16 cellular contexts compared by ENCODE assay signal in genomic region chr7:130367088-130367755, GRCh38. TPM values are rescaled to one million over a fixed set of nuclear protein-coding genes. Genes with fewer than 3 reads are reported as not detected.
DNase-seq lines count a peak whose midpoint lies in the region; ATAC-seq, FAIRE-seq and TF ChIP-seq lines count a peak whose summit lies in the region.
"Had no signal": no experiment of that assay in that cellular context is flagged by ENCODE, and none has a peak within 500 bp of the region (broad histone marks: within the 10 kb centered on the region; RNA-seq: fewer than 3 reads in every experiment).

No MANE protein-coding gene starts in this region.

- no peak overlapping the region for H4K91ac ChIP-seq in H1 (replicated peaks; ENCODE audit: insufficient read length, low read length)

- no peak overlapping the region for H3K14ac ChIP-seq in H1 (ENCODE audit: insufficient read length)

- H3K56ac ChIP-seq in H1 (replicated peaks; ENCODE audit: insufficient read length, low read depth, low read length) = no peak overlapping the region

- no peak overlapping the region for H3K4me2 ChIP-seq in H1 (ENCODE audit: insufficient read depth in 1 of 2, low read depth in 2 of 2, low read length in 2 of 2)
- no peak overlapping the region for H3K4me2 ChIP-seq in GM23248 (ENCODE audit: unreplicated experiment)

- H3K4me1 ChIP-seq in H1 (replicated peaks in 1 of 4; ENCODE audit: control insufficient read depth in 3 of 4, insufficient read depth in 4 of 4, low read length in 3 of 4) = peaks cover 0 to 6% (median 0%) of the 10 kb centered on the region in 4 experiments; a peak in 2 of 7 replicates
- peaks cover 14 to 84% (median 53%) of the 10 kb centered on the region in 5 donors for H3K4me1 ChIP-seq in subcutaneous abdominal adipose tissue (ENCODE audit: control insufficient read depth in 5 of 5, insufficient read depth in 5 of 5, low read length in 5 of 5)
- peaks cover 76% of the 10 kb centered on the region for H3K4me1 ChIP-seq in GM23248 (ENCODE audit: insufficient read depth)
- H3K4me1 ChIP-seq: parathyroid adenoma had no signal

- CTCF ChIA-PET in T-cell (lab: Charles Lee) (interaction anchor here in 1 of 2 donors (0.6 kb wide), 1 partner anchor 574 kb away, joined by 4 read pairs; no protein-coding TSS in a partner anchor), H1 (lab: Charles Lee; ENCODE audit: partially characterized antibody) (interaction anchor here (0.7 to 11.6 kb wide), 2 partner anchors 12 to 94 kb away, joined by 4 to 59 read pairs; partner anchors contain the start of gene CPA1)

- no peaks in the 10 kb centered on the region for H3K27me3 Mint-ChIP-seq in T-cell

- no peaks in the 10 kb centered on the region for H3K23me2 ChIP-seq in H1 (ENCODE audit: low read depth, low read length)

- DNase-seq in stimulated activated CD4-positive, alpha-beta T cell treated with anti-CD3 and anti-CD28 coated beads, Interleukin-2, amount 100 ng/mL, for 4 hours (ENCODE audit: low read depth) = peak; percentile 10
- no peak for DNase-seq in stimulated activated CD4-positive, alpha-beta T cell treated with anti-CD3 and anti-CD28 coated beads, Interleukin-15, amount 100 ng/mL, for 24 hours
- DNase-seq in T-cell = peak in 30 of 34 experiments; percentile 5 to 68 (median 30)
- DNase-seq in H1 (ENCODE audit: low read depth in 1 of 2, low spot score in 2 of 2) = no peak
- no peak for DNase-seq in GM23248
- DNase-seq in NCI-H69 (lab: John Stamatoyannopoulos, UW) = no peak
- no peak for DNase-seq in iPS-NIHi7 (ENCODE audit: extremely low spot score)
- DNase-seq: aorta, BE2C, H9, mammary epithelial cell, NCI-H2227 treated with DMSO at 0.1 percent for 48 hours, stomach had no signal

- no peak for TF ChIP-seq RAD21 in H1 (IDR thresholded peaks at IDR 0.05 in 1 of 2, conservative IDR thresholded peaks at IDR 0.05 in 1 of 2; ENCODE audit: low read depth in 2 of 2, low read length in 2 of 2)

- no peak overlapping the region for H2BK15ac ChIP-seq in H1 (ENCODE audit: low read length)

- H3K36me3 ChIP-seq in H1 (ENCODE audit: control insufficient read depth in 2 of 4, insufficient read depth in 4 of 4, low read length in 3 of 4) (no peaks in the 10 kb centered on the region), subcutaneous abdominal adipose tissue (ENCODE audit: control insufficient read depth in 5 of 5, insufficient read depth in 5 of 5, low read length in 5 of 5) (no peaks in the 10 kb centered on the region), GM23248 (ENCODE audit: low read depth) (no peaks in the 10 kb centered on the region)
- H3K36me3 ChIP-seq: BE2C, stomach had no signal

- H4K20me1 ChIP-seq in H1 (replicated peaks in 1 of 2; ENCODE audit: control insufficient read depth in 1 of 2, insufficient read depth in 2 of 2, low read length in 2 of 2) = no peaks in the 10 kb centered on the region
- no peaks in the 10 kb centered on the region for H4K20me1 ChIP-seq in GM23248 (ENCODE audit: insufficient read depth)

- no peak overlapping the region for H2BK5ac ChIP-seq in H1 (ENCODE audit: low read depth, low read length)

- no peak overlapping the region for H2AK5ac ChIP-seq in H1 (ENCODE audit: low read depth, low read length)

- H3K79me2 ChIP-seq in H1 (ENCODE audit: control insufficient read depth in 1 of 2, insufficient read depth in 2 of 2, low read length in 2 of 2) = no peaks in the 10 kb centered on the region
- no peaks in the 10 kb centered on the region for H3K79me2 ChIP-seq in GM23248 (ENCODE audit: insufficient read depth)
- H3K79me2 ChIP-seq: parathyroid adenoma had no signal

- H3K9me3 Mint-ChIP-seq in T-cell = no peaks in the 10 kb centered on the region

- 87% methylated on average over 13 of the region's 13 CpGs; no CpG with 5 or more reads in 1 of the 2 experiments for WGBS in H1 (ENCODE audit: extremely low coverage in 1 of 2, insufficient coverage in 1 of 2, insufficient read length in 1 of 2, insufficient replicate concordance in 2 of 2, low coverage in 1 of 2, low lambda C conversion rate in 2 of 2, missing lambda C conversion rate in 1 of 2), 2 experiments
- 88 to 89% methylated on average over 13 of the region's 13 CpGs for WGBS in GM23248 (ENCODE audit: low coverage in 1 of 2, low lambda C conversion rate in 2 of 2, missing lambda C conversion rate in 2 of 2), 2 experiments

- H4K8ac ChIP-seq in H1 (ENCODE audit: extremely low read depth, insufficient read depth, low read length) = peak overlapping the region; percentile 80; the same call in 1 of the 2 replicates

- H2BK12ac ChIP-seq in H1 (ENCODE audit: low read depth, low read length) = no peak overlapping the region

- H3K9me3 ChIP-seq in H1 (ENCODE audit: insufficient read depth in 2 of 2, low read depth in 1 of 2, low read length in 1 of 2) (no peaks in the 10 kb centered on the region), subcutaneous abdominal adipose tissue (ENCODE audit: control insufficient read depth in 5 of 5, low read length in 5 of 5) (no peaks in the 10 kb centered on the region), GM23248 (ENCODE audit: low read depth) (no peaks in the 10 kb centered on the region)
- H3K9me3 ChIP-seq: BE2C, stomach had no signal

- H3K4me3 Mint-ChIP-seq in T-cell = peak overlapping the region in 2 of 3 donors; percentile 37 to 59
- H3K4me3 Mint-ChIP-seq: H9 had no signal

- H3K79me1 ChIP-seq in H1 (ENCODE audit: low read depth, low read length) = no peaks in the 10 kb centered on the region

- no peak for TF ChIP-seq EP300 in H1 (IDR thresholded peaks at IDR 0.05; ENCODE audit: borderline replicate concordance in 1 of 2, low read depth in 2 of 2, low read length in 2 of 2)

- in situ Hi-C loops in GM23248 (cut with MboI) = no loop called here

- no peak for FAIRE-seq in H1 (lab: Jason Lieb, UNC)

- H2AFZ ChIP-seq in H1 (ENCODE audit: low read length) (peak overlapping the region; percentile 22; the same call in 1 of the 2 replicates), GM23248 (no peak overlapping the region)
- H2AFZ ChIP-seq: parathyroid adenoma had no signal

- POLR2A ChIA-PET in T-cell (lab: Charles Lee) = interaction anchor here in 1 of 2 donors (0.6 kb wide), 1 partner anchor 546 kb away, joined by 3 read pairs; no protein-coding TSS in a partner anchor
- POLR2A ChIA-PET in H1 (lab: Charles Lee; ENCODE audit: partially characterized antibody) = interaction anchor here (0.8 kb wide), 1 partner anchor 9 kb away, joined by 3 read pairs; no protein-coding TSS in a partner anchor

- no peak overlapping the region for H2BK20ac ChIP-seq in H1 (ENCODE audit: low read length)

- no peak overlapping the region for H3K4ac ChIP-seq in H1 (replicated peaks; ENCODE audit: insufficient read length, low read depth, low read length)

- H3K36me3 Mint-ChIP-seq in T-cell = no peaks in the 10 kb centered on the region

- H3K4me3 ChIP-seq in H1 (ENCODE audit: extremely low read depth in 1 of 4, insufficient read depth in 2 of 4, low read depth in 3 of 4, low read length in 4 of 4) (no peak overlapping the region), subcutaneous abdominal adipose tissue (ENCODE audit: low read depth in 1 of 5, low read length in 5 of 5) (no peak overlapping the region), GM23248 (no peak overlapping the region)
- H3K4me3 ChIP-seq: stomach had no signal

- peaks cover 13 to 27% (median 26%) of the 10 kb centered on the region in 3 donors for H3K4me1 Mint-ChIP-seq in T-cell

- H3K27me3 ChIP-seq in H1 (replicated peaks in 1 of 4; ENCODE audit: control insufficient read depth in 3 of 4, extremely low read depth in 1 of 4, insufficient read depth in 3 of 4, low read length in 3 of 4) (no peaks in the 10 kb centered on the region; a peak in 1 of 7 replicates), subcutaneous abdominal adipose tissue (ENCODE audit: control insufficient read depth in 5 of 5, insufficient read depth in 4 of 5, low read length in 5 of 5) (no peaks in the 10 kb centered on the region), GM23248 (replicated peaks; ENCODE audit: insufficient read depth) (no peaks in the 10 kb centered on the region)
- H3K27me3 ChIP-seq: BE2C, stomach had no signal

- H2BK120ac ChIP-seq in H1 (replicated peaks; ENCODE audit: low read depth, low read length) = no peak overlapping the region

- H3K27ac ChIP-seq in H1 (ENCODE audit: low read depth, low read length) (no peak overlapping the region), subcutaneous abdominal adipose tissue (ENCODE audit: low read depth, low read length) (peak overlapping the region; percentile 89), GM23248 (no peak overlapping the region)
- H3K27ac ChIP-seq: parathyroid adenoma had no signal

- peak overlapping the region; percentile 11 to 77 for H3K27ac Mint-ChIP-seq in T-cell

- TF ChIP-seq POLR2A in H1 (IDR thresholded peaks at IDR 0.05; ENCODE audit: control extremely low read depth in 1 of 2, low read depth in 2 of 2, low read length in 2 of 2) = no peak

- H3K18ac ChIP-seq in H1 (ENCODE audit: extremely low read depth, low read length) = no peak overlapping the region

- H3K9me2 ChIP-seq in GM23248 (ENCODE audit: insufficient read depth) = no peaks in the 10 kb centered on the region

- no peak overlapping the region for H4K5ac ChIP-seq in H1 (ENCODE audit: insufficient read length, low read depth, low read length)

- peak; percentile 49 to 89 (median 65) for ATAC-seq in T-cell (replicated peaks in 1 of 4)

- peaks cover 41% of the 10 kb centered on the region for H3F3A ChIP-seq in GM23248 (ENCODE audit: insufficient read depth)

- H3K23ac ChIP-seq in H1 (ENCODE audit: insufficient read length) = no peak overlapping the region

- TF ChIP-seq CTCF in H1 (IDR thresholded peaks at IDR 0.05; ENCODE audit: control extremely low read depth in 1 of 3, insufficient read depth in 1 of 3, low read depth in 1 of 3, low read length in 3 of 3) = no peak

- H3K9ac ChIP-seq in H1 (replicated peaks in 1 of 4; ENCODE audit: extremely low read depth in 1 of 4, low read depth in 3 of 4, low read length in 3 of 4) (no peak overlapping the region), subcutaneous abdominal adipose tissue (ENCODE audit: low read length in 5 of 5) (no peak overlapping the region), GM23248 (no peak overlapping the region)
- H3K9ac ChIP-seq: parathyroid adenoma had no signal

RNA-seq across cellular contexts. Expression of gene CPA1, which starts 13.1 kb away (rescaled TPM):
- 10 to 100 TPM in 3 of 5 donors, not detected in 2; 15.8 to 22.5 (median 16.0) TPM for total RNA-seq in T-cell
- not detected in 2 replicates for total RNA-seq in H1 (2021; fragmentation: NEBNext Ultra II Directional; extraction: Animal tissue kit (Norgen Biotek cat#: 25700))
- polyA plus RNA-seq in H1 (2011; rRNA removed) (0.06 TPM in 1 of 2 replicates, not detected in the other), GM23248 (2016; fragmentation: Nextera tagmentation; extraction: Ambion mirVana) (not detected in 2 replicates)
- polyA plus RNA-seq in H1 (2011; cell fraction: cytosol; rRNA removed) = not detected
- polyA plus RNA-seq in H1 (2011; cell fraction: nucleus; rRNA removed) = not detected
- not detected in 4 replicates for polyA plus RNA-seq in H1 (2012, experiment 1 of 2)
- not detected for polyA plus RNA-seq in H1 (2012, experiment 2 of 2)
- not detected for polyA plus RNA-seq in H1 (2013, experiment 1 of 2)
- polyA plus RNA-seq in H1 (2013, experiment 2 of 2) = not detected
- polyA minus RNA-seq in H1 (2011; rRNA and poly(A)+ RNA removed) = not detected in 2 replicates
- not detected for polyA minus RNA-seq in H1 (2011; cell fraction: cytosol; rRNA and poly(A)+ RNA removed)
- polyA minus RNA-seq in H1 (2011; cell fraction: nucleus; rRNA and poly(A)+ RNA removed) = not detected
- not detected in 2 replicates for total RNA-seq in GM23248 (2014; rRNA removed; shearing (Covaris generic))
- total RNA-seq: activated CD8-positive, alpha-beta memory T cell treated with anti-CD3 and anti-CD28 coated beads for 36 hours; H9; stomach had no signal
- polyA plus RNA-seq: mammary epithelial cell had no signal

RNA-seq across cellular contexts. Expression of gene CPA5, which starts 22.6 kb away (rescaled TPM):
- 1 to 10 TPM in 4 of 5 donors, not detected in 1; 1.2 to 9.4 (median 4.5) TPM for total RNA-seq in T-cell
- not detected in 2 replicates for total RNA-seq in H1 (2021; fragmentation: NEBNext Ultra II Directional; extraction: Animal tissue kit (Norgen Biotek cat#: 25700))
- 0.12 TPM in 1 of 2 replicates, not detected in the other for polyA plus RNA-seq in H1 (2011; rRNA removed)
- not detected for polyA plus RNA-seq in H1 (2011; cell fraction: cytosol; rRNA removed)
- 0.20 TPM for polyA plus RNA-seq in H1 (2011; cell fraction: nucleus; rRNA removed)
- polyA plus RNA-seq in H1 (2012, experiment 1 of 2) = not detected in 4 replicates
- not detected for polyA plus RNA-seq in H1 (2012, experiment 2 of 2)
- not detected for polyA plus RNA-seq in H1 (2013, experiment 1 of 2)
- not detected for polyA plus RNA-seq in H1 (2013, experiment 2 of 2)
- polyA minus RNA-seq in H1 (2011; rRNA and poly(A)+ RNA removed) = not detected in 2 replicates
- not detected for polyA minus RNA-seq in H1 (2011; cell fraction: cytosol; rRNA and poly(A)+ RNA removed)
- polyA minus RNA-seq in H1 (2011; cell fraction: nucleus; rRNA and poly(A)+ RNA removed) = not detected
- not detected in 2 replicates for total RNA-seq in GM23248 (2014; rRNA removed; shearing (Covaris generic))
- 0.23 TPM in 1 of 2 replicates, not detected in the other for polyA plus RNA-seq in GM23248 (2016; fragmentation: Nextera tagmentation; extraction: Ambion mirVana)
- total RNA-seq: aorta, H9, mammary epithelial cell, stomach had no signal
- polyA plus RNA-seq: aorta had no signal

Comparison
In these comparisons a context has a peak if more than half of its experiments do, and no peak if none do; other contexts are left out.
1. DNase-seq: peak in stimulated activated CD4-positive, alpha-beta T cell treated with anti-CD3 and anti-CD28 coated beads, Interleukin-2, amount 100 ng/mL, for 4 hours (single experiment) and T-cell (30 of 34); none in stimulated activated CD4-positive, alpha-beta T cell treated with anti-CD3 and anti-CD28 coated beads, Interleukin-15, amount 100 ng/mL, for 24 hours (single experiment), H1 (0 of 2), GM23248 (single experiment), NCI-H69 (single experiment) and iPS-NIHi7 (single experiment).